In the genomic region with DNA sequence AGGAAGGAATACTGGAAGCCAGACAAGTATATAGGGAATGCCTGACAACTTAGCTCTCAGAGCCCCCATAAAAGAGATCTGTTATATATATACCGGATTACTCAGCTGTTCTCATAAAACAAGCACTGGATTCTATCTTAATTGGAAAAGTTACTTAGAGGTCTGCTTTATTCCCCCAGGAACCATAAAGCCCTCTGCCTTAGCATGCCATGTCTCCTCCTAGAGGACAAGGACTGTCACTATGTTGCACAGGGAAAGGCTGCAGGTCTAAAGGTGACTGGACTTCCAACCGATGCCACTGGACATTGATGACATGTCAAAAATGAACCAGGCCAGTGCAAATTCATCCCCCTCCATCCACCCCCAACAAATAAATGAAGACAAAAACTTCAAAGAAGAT, we compare ENCODE assay signal across 12 cellular contexts. TPM values are rescaled to one million over a fixed set of nuclear protein-coding genes. Genes with fewer than 3 reads are reported as not detected.
DNase-seq lines count a peak whose midpoint lies in the region; ATAC-seq and TF ChIP-seq lines count a peak whose summit lies in the region.
"Had no signal": no experiment of that assay in that cellular context is flagged by ENCODE, and none has a peak within 500 bp of the region (broad histone marks: within the 10 kb centered on the region; RNA-seq: fewer than 3 reads in every experiment).

No MANE protein-coding gene starts in this region.

- no peak overlapping the region for H3K4ac ChIP-seq in H9 (ENCODE audit: low read depth, low read length)

- no peak overlapping the region for H3K23ac ChIP-seq in H9 (ENCODE audit: insufficient read length, low read depth, low read length)

- H2AK5ac ChIP-seq in H9 (ENCODE audit: insufficient read length, low read length): no peak overlapping the region

- in situ Hi-C loops in SK-MEL-5 (cut with HindIII; ENCODE audit: low pct_unique_long_range_greater_than_20kb, low sequenced_read_pairs): no loop called here

- H3K27me3 ChIP-seq in H9 (ENCODE audit: insufficient read depth, low read length): no peaks in the 10 kb centered on the region
- H3K27me3 ChIP-seq in effector memory CD4-positive, alpha-beta T cell (replicated peaks; ENCODE audit: control insufficient read depth, insufficient read depth, low read length, poor library complexity, severe bottlenecking): no peaks in the 10 kb centered on the region
- H3K27me3 ChIP-seq: ascending aorta, gastrocnemius medialis had no signal

- no peak overlapping the region for H4K5ac ChIP-seq in H9 (ENCODE audit: insufficient read length, low read depth, low read length)

- H3K4me3 ChIP-seq in effector memory CD4-positive, alpha-beta T cell (ENCODE audit: insufficient read depth, low read depth, low read length, poor library complexity, severe bottlenecking): no peak overlapping the region
- H3K4me3 ChIP-seq: ascending aorta, gastrocnemius medialis, mucosa of descending colon had no signal

- TF ChIP-seq CTCF in H9 (conservative IDR thresholded peaks at IDR 0.05): peak; percentile 52

- no peaks in the 10 kb centered on the region for H3K27me3 Mint-ChIP-seq in H9 (ENCODE audit: low read depth)

- ATAC-seq in left lobe of liver (peak; percentile 81), HG02973 (IDR thresholded peaks at IDR 0.05; ENCODE audit: unreplicated experiment) (no peak)
- ATAC-seq: gastrocnemius medialis, mucosa of descending colon had no signal

- H4K20me1 ChIP-seq in H9 (ENCODE audit: control insufficient read depth, insufficient read depth, insufficient read length): no peaks in the 10 kb centered on the region

- H3K79me1 ChIP-seq in H9 (ENCODE audit: insufficient read depth, low read depth, low read length, poor library complexity, severe bottlenecking): no peaks in the 10 kb centered on the region

- H2BK15ac ChIP-seq in H9 (ENCODE audit: low read depth, low read length): no peak overlapping the region

- H3K79me2 ChIP-seq in H9 (ENCODE audit: insufficient read depth, low read length): peaks cover 27% of the 10 kb centered on the region; the same call in 1 of the 2 replicates

- no peak overlapping the region for H4K91ac ChIP-seq in H9 (ENCODE audit: insufficient read length, low read depth, low read length)

- no peak overlapping the region for H2BK5ac ChIP-seq in H9 (ENCODE audit: insufficient read length, low read length)

- peaks cover 12% of the 10 kb centered on the region for H3K36me3 ChIP-seq in effector memory CD4-positive, alpha-beta T cell (ENCODE audit: control insufficient read depth, insufficient read depth, low read length)
- H3K36me3 ChIP-seq: ascending aorta, gastrocnemius medialis had no signal

- peaks cover 43 to 57% of the 10 kb centered on the region in 2 experiments for H3K4me1 Mint-ChIP-seq in H9

- no peak overlapping the region for H2AFZ ChIP-seq in H9 (ENCODE audit: low read length)

- no peak overlapping the region for H3K27ac ChIP-seq in H9 (ENCODE audit: insufficient read length, low read depth, low read length)
- no peak overlapping the region for H3K27ac ChIP-seq in effector memory CD4-positive, alpha-beta T cell (ENCODE audit: insufficient read depth, low read length, poor library complexity, severe bottlenecking)
- H3K27ac ChIP-seq: ascending aorta, gastrocnemius medialis had no signal

- no peak overlapping the region for H3K9ac ChIP-seq in H9 (ENCODE audit: extremely low read depth, insufficient read length, low read length)

- no peak overlapping the region for H2BK12ac ChIP-seq in H9 (ENCODE audit: insufficient read length, low read depth, low read length)

- H4K8ac ChIP-seq in H9 (replicated peaks; ENCODE audit: insufficient read length, low read depth, low read length): no peak overlapping the region

- no peak overlapping the region for H3K14ac ChIP-seq in H9 (ENCODE audit: insufficient read depth, low read length)

- H3K23me2 ChIP-seq in H9 (ENCODE audit: insufficient read length, low read depth, low read length, poor library complexity, severe bottlenecking): peaks cover 8% of the 10 kb centered on the region

- no peak overlapping the region for H3K4me3 Mint-ChIP-seq in H9

- no peak overlapping the region for H3K4me2 ChIP-seq in H9 (ENCODE audit: insufficient read depth, insufficient read length, low read length)

- H3T11ph ChIP-seq in H9 (ENCODE audit: low read length): no peak overlapping the region

- H3K27ac Mint-ChIP-seq in H9: no peak overlapping the region

- H3K4me1 ChIP-seq in H9 (ENCODE audit: insufficient read depth, low read length): peaks cover 20% of the 10 kb centered on the region; the same call in 1 of the 2 replicates
- peaks cover 8% of the 10 kb centered on the region for H3K4me1 ChIP-seq in effector memory CD4-positive, alpha-beta T cell (ENCODE audit: control insufficient read depth, insufficient read depth, low read length, poor library complexity, severe bottlenecking)

- no peak overlapping the region for H3K18ac ChIP-seq in H9 (ENCODE audit: insufficient read length, low read depth, low read length)

- H3K56ac ChIP-seq in H9 (ENCODE audit: insufficient read length, low read depth, low read length): no peak overlapping the region

- no peak overlapping the region for H2BK20ac ChIP-seq in H9 (ENCODE audit: low read depth, low read length, poor library complexity, severe bottlenecking)

- DNase-seq in COLO829 (ENCODE audit: low spot score) (peak; percentile 53), H9 (no peak), SK-MEL-5 (ENCODE audit: low read depth, low spot score) (peak; percentile 46), left lobe of liver (ENCODE audit: low spot score) (no peak)
- DNase-seq in activated effector memory CD4-positive, alpha-beta T cell treated with Interleukin-2 at 50 U/mL for 16 hours: no peak
- no peak for DNase-seq in stimulated activated CD4-positive, alpha-beta T cell treated with anti-CD3 and anti-CD28 coated beads, Interleukin-4, amount 100 ng/mL, for 1 hour
- DNase-seq in effector memory CD4-positive, alpha-beta T cell: no peak
- DNase-seq: gastrocnemius medialis; mucosa of descending colon; stimulated activated naive CD4-positive, alpha-beta T cell treated with Interleukin-2 at 50 U/mL for 16 hours had no signal

- WGBS in H9 (ENCODE audit: extremely low coverage, insufficient read length, low lambda C conversion rate): no CpG with 5 or more reads among the region's 2 CpGs

- no peak overlapping the region for H2BK120ac ChIP-seq in H9 (ENCODE audit: low read depth, low read length, poor library complexity, severe bottlenecking)

- no peaks in the 10 kb centered on the region for H3K9me3 Mint-ChIP-seq in H9

- H3K36me3 Mint-ChIP-seq in H9 (ENCODE audit: insufficient read depth in 1 of 3, low read depth in 3 of 3): peaks cover 0 to 10% (median 0%) of the 10 kb centered on the region in 3 experiments; a peak in 3 of 7 replicates

- no peaks in the 10 kb centered on the region for H3K9me3 ChIP-seq in H9 (ENCODE audit: control insufficient read depth, low read depth, low read length)
- no peaks in the 10 kb centered on the region for H3K9me3 ChIP-seq in effector memory CD4-positive, alpha-beta T cell (ENCODE audit: control insufficient read depth, low read length)
- H3K9me3 ChIP-seq: ascending aorta, gastrocnemius medialis, mucosa of descending colon had no signal

RNA-seq across cellular contexts. Expression of a gene that starts 6.4 kb away (rescaled TPM):
- total RNA-seq in H9 (2021) (29.7 and 29.9 TPM in 2 replicates), left lobe of liver (7.5 TPM)
- total RNA-seq in SK-MEL-5 (2014; rRNA removed; shearing (Covaris generic)): 67.3 and 69.1 TPM in 2 replicates
- polyA plus RNA-seq in SK-MEL-5 (2015; cell fraction: cytosol; rRNA removed): 27.9 and 47.1 TPM in 2 replicates
- polyA plus RNA-seq in SK-MEL-5 (2015; cell fraction: nucleus; rRNA removed): 24.1 and 37.4 TPM in 2 replicates

RNA-seq across cellular contexts. Expression of a gene that starts 29.6 kb away (rescaled TPM):
- total RNA-seq in H9 (2021) (0.96 and 1.2 TPM in 2 replicates), left lobe of liver (0.23 TPM)
- total RNA-seq in SK-MEL-5 (2014; rRNA removed; shearing (Covaris generic)): 0.16 and 0.56 TPM in 2 replicates
- polyA plus RNA-seq in SK-MEL-5 (2015; cell fraction: cytosol; rRNA removed): 0.79 TPM in 1 of 2 replicates, not detected in the other
- 6.3 TPM in 1 of 2 replicates, not detected in the other for polyA plus RNA-seq in SK-MEL-5 (2015; cell fraction: nucleus; rRNA removed)
- total RNA-seq: ascending aorta had no signal

Comparison
In these comparisons a context has a peak if more than half of its experiments do, and no peak if none do; other contexts are left out.
1. DNase-seq: peak in COLO829 (single experiment) and SK-MEL-5 (single experiment); none in H9 (single experiment), left lobe of liver (single experiment), activated effector memory CD4-positive, alpha-beta T cell treated with Interleukin-2 at 50 U/mL for 16 hours (single experiment), stimulated activated CD4-positive, alpha-beta T cell treated with anti-CD3 and anti-CD28 coated beads, Interleukin-4, amount 100 ng/mL, for 1 hour (single experiment) and effector memory CD4-positive, alpha-beta T cell (0 of 3).